ENCODE assay signal across 26 cellular contexts in genomic region chr3:101762041-101762646, GRCh38. TPM values are rescaled to one million over a fixed set of nuclear protein-coding genes. Genes with fewer than 3 reads are reported as not detected.
DNase-seq lines count a peak whose midpoint lies in the region; ATAC-seq, FAIRE-seq and TF ChIP-seq lines count a peak whose summit lies in the region.
"Had no signal": no experiment of that assay in that cellular context is flagged by ENCODE, and none has a peak within 500 bp of the region (broad histone marks: within the 10 kb centered on the region; RNA-seq: fewer than 3 reads in every experiment).

No MANE protein-coding gene starts in this region.

- H3K27ac ChIP-seq in PC-3 (ENCODE audit: low read length), result peak overlapping the region; percentile 31; the same call in 1 of the 2 replicates
- H3K27ac ChIP-seq: HL-60, SJSA1 had no signal

- H3K4me3 ChIP-seq in PC-3 (ENCODE audit: low read length), result no peak overlapping the region
- H3K4me3 ChIP-seq: SJSA1 had no signal

- H3K9me3 ChIP-seq in PC-3 (ENCODE audit: low read length), result no peaks in the 10 kb centered on the region
- H3K9me3 ChIP-seq: SJSA1 had no signal

- DNase-seq in ELR (ENCODE audit: low read depth) (peak; percentile 4), PC-3 (peak; percentile 50), frontal cortex (ENCODE audit: low spot score in 2 of 2) (no peak), NCI-H2196 treated with DMSO at 0.1 percent for 48 hours (lab: John Stamatoyannopoulos, UW; ENCODE audit: unreplicated experiment) (no peak)
- no peak for DNase-seq in stimulated activated CD4-positive, alpha-beta T cell treated with anti-CD3 and anti-CD28 coated beads, Interleukin-1b, Interleukin-23, amount 100 ng/mL, for 48 hours
- DNase-seq: DMS79; GOT3; HCEC 1CT; KBM-7; NCI-H1092; NCI-H1436; NCI-H187 treated with DMSO at 0.1 percent for 48 hours; NCI-H2107; NCI-H510A; NCI-H748 treated with DMSO at 0.1 percent for 48 hours; NK-92 treated with Interleukin-12 subunit alpha and Interleukin-12 subunit beta, amount 100 ng/mL, for 24 hours; T-helper 1 cell had no signal

- H3K36me3 ChIP-seq in PC-3 (ENCODE audit: low read depth, low read length), result peaks cover 40% of the 10 kb centered on the region

- H3K9me2 ChIP-seq in PC-3 (replicated peaks; ENCODE audit: low read length), result no peaks in the 10 kb centered on the region

- intact Hi-C loops in PC-3 (cut with micrococcal nuclease), result no loop called here

- BruUV-seq in PC-3 (replicated peaks; lab: Mats Ljungman, UMichigan), result no TSS peak

- POLR2A ChIA-PET in PC-3 (lab: Charles Lee; ENCODE audit: unreplicated experiment), result no interaction called here

- CTCF ChIA-PET in PC-3 (lab: Charles Lee), result no interaction called here

- no peaks in the 10 kb centered on the region for H3K27me3 ChIP-seq in PC-3 (ENCODE audit: low read length)
- H3K27me3 ChIP-seq: SJSA1 had no signal

- H4K20me1 ChIP-seq in PC-3 (ENCODE audit: low read length), result no peaks in the 10 kb centered on the region

- TF ChIP-seq CTCF in PC-3 (conservative IDR thresholded peaks at IDR 0.05; ENCODE audit: low read depth, low read length), result no peak

- peaks cover 11% of the 10 kb centered on the region for H3K4me1 ChIP-seq in PC-3 (ENCODE audit: insufficient read depth, low read length)
- H3K4me1 ChIP-seq: SJSA1 had no signal

- H3F3A ChIP-seq in PC-3 (ENCODE audit: low read length, unreplicated experiment), result no peaks in the 10 kb centered on the region

- peak overlapping the region; percentile 30 for H3K4me2 ChIP-seq in PC-3 (ENCODE audit: low read length)

- ATAC-seq in PC-3 (peak; percentile 86), HG03135 (IDR thresholded peaks at IDR 0.05; ENCODE audit: unreplicated experiment) (no peak)
- ATAC-seq: HepG2, Panc1, Right ventricle myocardium inferior had no signal

- H3K79me2 ChIP-seq in PC-3 (ENCODE audit: low read length), result no peaks in the 10 kb centered on the region

- H3K9ac ChIP-seq in PC-3 (ENCODE audit: low read length), result no peak overlapping the region

- peak; percentile 14 for FAIRE-seq in colon (lab: Jason Lieb, UNC)
- FAIRE-seq in frontal cortex (lab: Jason Lieb, UNC), result peak; percentile 63
- FAIRE-seq: A204.1, GM12892, HepG2 had no signal

- H2AFZ ChIP-seq in PC-3 (ENCODE audit: low read length), result no peak overlapping the region

RNA-seq across cellular contexts. Expression of gene NXPE3, which starts 16.9 kb away (rescaled TPM):
- total RNA-seq in PC-3 (2014; rRNA removed), result 11.6 and 12.6 TPM in 2 replicates
- 17.1 TPM for total RNA-seq in frontal cortex

RNA-seq across cellular contexts. Expression of gene CEP97, which starts 37.7 kb away (rescaled TPM):
- total RNA-seq in PC-3 (2014; rRNA removed), result 12.1 and 14.1 TPM in 2 replicates
- 72.2 TPM for total RNA-seq in frontal cortex

Comparison
In these comparisons a context has a peak if more than half of its experiments do, and no peak if none do; other contexts are left out.
1. DNase-seq: peak in ELR (single experiment) and PC-3 (single experiment); none in frontal cortex (0 of 2), NCI-H2196 treated with DMSO at 0.1 percent for 48 hours (single experiment) and stimulated activated CD4-positive, alpha-beta T cell treated with anti-CD3 and anti-CD28 coated beads, Interleukin-1b, Interleukin-23, amount 100 ng/mL, for 48 hours (single experiment).